11 cellular contexts compared by ENCODE assay signal in genomic region chr1:201542166-201543045, GRCh38. TPM values are rescaled to one million over a fixed set of nuclear protein-coding genes. Genes with fewer than 3 reads are reported as not detected.
DNase-seq lines count a peak whose midpoint lies in the region; ATAC-seq, FAIRE-seq and TF ChIP-seq lines count a peak whose summit lies in the region.
"Had no signal": no experiment of that assay in that cellular context is flagged by ENCODE, and none has a peak within 500 bp of the region (broad histone marks: within the 10 kb centered on the region; RNA-seq: fewer than 3 reads in every experiment).

No MANE protein-coding gene starts in this region.

- H3F3A ChIP-seq in PC-3 (ENCODE audit: low read length, unreplicated experiment): no peaks in the 10 kb centered on the region

- H3K79me2 ChIP-seq in ACC112 (ENCODE audit: control insufficient read depth, insufficient read depth, low read length, unreplicated experiment): peaks cover 84% of the 10 kb centered on the region
- no peaks in the 10 kb centered on the region for H3K79me2 ChIP-seq in PC-3 (ENCODE audit: low read length)
- peaks cover 69% of the 10 kb centered on the region for H3K79me2 ChIP-seq in fibroblast of lung (ENCODE audit: control insufficient read depth, insufficient read depth, low read length)
- peaks cover 80% of the 10 kb centered on the region for H3K79me2 ChIP-seq in osteoblast (ENCODE audit: insufficient read depth, low read length)

- H3K27ac ChIP-seq in ACC112 (ENCODE audit: low read depth, low read length): peak overlapping the region; percentile 95
- H3K27ac ChIP-seq in PC-3 (ENCODE audit: low read length): peak overlapping the region; percentile 25; the same call in 1 of the 2 replicates
- H3K27ac ChIP-seq in fibroblast of lung (ENCODE audit: insufficient read depth, low read length): peak overlapping the region; percentile 65
- H3K27ac ChIP-seq in osteoblast (ENCODE audit: low read depth, low read length): peak overlapping the region; percentile 91
- no peak overlapping the region for H3K27ac ChIP-seq in kidney (ENCODE audit: low read depth in 2 of 2, low read length in 2 of 2)

- H2AFZ ChIP-seq in ACC112 (ENCODE audit: low read length, unreplicated experiment): peak overlapping the region; percentile 20
- no peak overlapping the region for H2AFZ ChIP-seq in PC-3 (ENCODE audit: low read length)
- H2AFZ ChIP-seq in fibroblast of lung (ENCODE audit: low read length): no peak overlapping the region
- no peak overlapping the region for H2AFZ ChIP-seq in osteoblast (ENCODE audit: low read length)

- no peak overlapping the region for H3K9ac ChIP-seq in PC-3 (ENCODE audit: low read length)
- no peak overlapping the region for H3K9ac ChIP-seq in fibroblast of lung (ENCODE audit: insufficient read depth, low read length)
- no peak overlapping the region for H3K9ac ChIP-seq in kidney (ENCODE audit: low read length in 2 of 2)

- POLR2A ChIA-PET in PC-3 (lab: Charles Lee; ENCODE audit: unreplicated experiment): no interaction called here

- H4K20me1 ChIP-seq in PC-3 (ENCODE audit: low read length): no peaks in the 10 kb centered on the region
- H4K20me1 ChIP-seq in fibroblast of lung (ENCODE audit: control insufficient read depth, extremely low read depth, insufficient read depth, low read length): no peaks in the 10 kb centered on the region
- H4K20me1 ChIP-seq in osteoblast (ENCODE audit: insufficient read depth, low read length): peaks cover 16% of the 10 kb centered on the region

- DNase-seq in PC-3 (peak; percentile 22), fibroblast of lung (ENCODE audit: low read depth in 2 of 2) (peak; percentile 75 to 82), osteoblast (ENCODE audit: insufficient read length, low spot score, missing footprints) (peak; percentile 91), kidney (no peak), mucosa of descending colon (no peak), ureter (ENCODE audit: low spot score) (no peak)
- DNase-seq in activated CD4-positive, alpha-beta T cell treated with anti-CD3 and anti-CD28 coated beads, Interleukin-2, amount 50 U/mL, for 48 hours: no peak
- DNase-seq: activated naive CD4-positive, alpha-beta T cell had no signal

- no peaks in the 10 kb centered on the region for H3K36me3 ChIP-seq in ACC112 (ENCODE audit: insufficient read depth, low read length)
- H3K36me3 ChIP-seq in PC-3 (ENCODE audit: low read depth, low read length): no peaks in the 10 kb centered on the region
- H3K36me3 ChIP-seq in fibroblast of lung (ENCODE audit: control insufficient read depth, insufficient read depth, low read length): no peaks in the 10 kb centered on the region
- no peaks in the 10 kb centered on the region for H3K36me3 ChIP-seq in osteoblast (ENCODE audit: insufficient read depth, low read length)
- H3K36me3 ChIP-seq in kidney (ENCODE audit: control insufficient read depth in 1 of 2, insufficient read depth in 2 of 2, low read length in 2 of 2): no peaks in the 10 kb centered on the region
- H3K36me3 ChIP-seq in mucosa of descending colon (ENCODE audit: low read depth): no peaks in the 10 kb centered on the region

- ATAC-seq in PC-3 (peak; percentile 12; the same call in 1 of the 2 replicates), mucosa of descending colon (no peak)
- ATAC-seq: GM12878 had no signal

- no peaks in the 10 kb centered on the region for H3K9me3 ChIP-seq in PC-3 (ENCODE audit: low read length)
- no peaks in the 10 kb centered on the region for H3K9me3 ChIP-seq in fibroblast of lung (ENCODE audit: control insufficient read depth, insufficient read depth, low read depth, low read length)
- no peaks in the 10 kb centered on the region for H3K9me3 ChIP-seq in osteoblast (ENCODE audit: low read depth, low read length)
- no peaks in the 10 kb centered on the region for H3K9me3 ChIP-seq in kidney (ENCODE audit: control insufficient read depth in 1 of 2, low read length in 2 of 2)
- H3K9me3 ChIP-seq in mucosa of descending colon: no peaks in the 10 kb centered on the region

- no peak for FAIRE-seq in kidney (lab: Jason Lieb, UNC)
- FAIRE-seq: endometrium, GM12878 had no signal

- H3K9me2 ChIP-seq in PC-3 (replicated peaks; ENCODE audit: low read length): no peaks in the 10 kb centered on the region

- H3K4me2 ChIP-seq in PC-3 (ENCODE audit: low read length) (no peak overlapping the region), fibroblast of lung (ENCODE audit: extremely low read depth, insufficient read depth, low read length) (no peak overlapping the region), osteoblast (ENCODE audit: insufficient read depth, low read length) (peak overlapping the region; percentile 83)

- peak overlapping the region; percentile 92 for H3K4me3 ChIP-seq in ACC112 (ENCODE audit: low read depth, low read length)
- H3K4me3 ChIP-seq in PC-3 (ENCODE audit: low read length): no peak overlapping the region
- H3K4me3 ChIP-seq in fibroblast of lung (replicated peaks in 1 of 4; ENCODE audit: control extremely low read depth in 1 of 4, insufficient read depth in 1 of 4, low read depth in 3 of 4, low read length in 4 of 4): peak overlapping the region in 2 of 4 experiments; percentile 1 to 18
- H3K4me3 ChIP-seq in osteoblast (ENCODE audit: insufficient read depth, low read length): peak overlapping the region; percentile 41
- no peak overlapping the region for H3K4me3 ChIP-seq in kidney (ENCODE audit: low read length in 2 of 2)
- H3K4me3 ChIP-seq in mucosa of descending colon: no peak overlapping the region
- H3K4me3 ChIP-seq: GM12878 had no signal

- peaks cover 54% of the 10 kb centered on the region for H3K4me1 ChIP-seq in ACC112 (ENCODE audit: control insufficient read depth, insufficient read depth, low read length, unreplicated experiment)
- H3K4me1 ChIP-seq in PC-3 (ENCODE audit: insufficient read depth, low read length): peaks cover 8% of the 10 kb centered on the region
- H3K4me1 ChIP-seq in fibroblast of lung (ENCODE audit: control insufficient read depth, extremely low read depth, insufficient read depth, low read length): peaks cover 14% of the 10 kb centered on the region
- H3K4me1 ChIP-seq in osteoblast (ENCODE audit: insufficient read depth, low read length): peaks cover 56% of the 10 kb centered on the region
- H3K4me1 ChIP-seq in kidney (ENCODE audit: control insufficient read depth in 1 of 2, insufficient read depth in 1 of 2, low read depth in 1 of 2, low read length in 2 of 2): peaks cover 0 to 6% of the 10 kb centered on the region in 2 donors
- H3K4me1 ChIP-seq in mucosa of descending colon (ENCODE audit: low read depth): peaks cover 16% of the 10 kb centered on the region

- CTCF ChIA-PET in PC-3 (lab: Charles Lee): no interaction called here

- no peaks in the 10 kb centered on the region for H3K27me3 ChIP-seq in ACC112 (ENCODE audit: insufficient read depth, low read length)
- H3K27me3 ChIP-seq in PC-3 (ENCODE audit: low read length): no peaks in the 10 kb centered on the region
- H3K27me3 ChIP-seq in fibroblast of lung (ENCODE audit: control insufficient read depth, insufficient read depth, low read length): no peaks in the 10 kb centered on the region
- no peaks in the 10 kb centered on the region for H3K27me3 ChIP-seq in osteoblast (ENCODE audit: insufficient read depth, low read length)

- TF ChIP-seq CTCF in PC-3 (conservative IDR thresholded peaks at IDR 0.05; ENCODE audit: low read depth, low read length) (no peak), fibroblast of lung (conservative IDR thresholded peaks at IDR 0.05 in 1 of 2, IDR thresholded peaks at IDR 0.05 in 1 of 2; ENCODE audit: low read depth in 1 of 2, low read length in 2 of 2) (no peak), osteoblast (IDR thresholded peaks at IDR 0.05; ENCODE audit: extremely low read depth, low read depth, low read length) (no peak), kidney (IDR thresholded peaks at IDR 0.05; ENCODE audit: borderline replicate concordance, extremely low read depth, insufficient read depth) (no peak), mucosa of descending colon (IDR thresholded peaks at IDR 0.05) (no peak)

- intact Hi-C loops in PC-3 (cut with micrococcal nuclease) (no loop called here), kidney (cut with DNase I) (no loop called here), mucosa of descending colon (cut with DNase I, micrococcal nuclease) (no loop called here)

- no TSS peak for BruUV-seq in PC-3 (replicated peaks; lab: Mats Ljungman, UMichigan)

RNA-seq across cellular contexts. Expression of gene NAV1, which starts 3.5 kb away (rescaled TPM):
- total RNA-seq in PC-3 (2014; rRNA removed) (2.6 and 6.5 TPM in 2 replicates), fibroblast of lung (7.2 and 19.8 TPM in 2 replicates), osteoblast (47.0 and 47.1 TPM in 2 replicates), kidney (23.0 TPM), mucosa of descending colon (10 to 100 TPM; 13.7 to 64.3 (median 16.7) TPM), ureter (49.3 TPM)
- polyA plus RNA-seq in fibroblast of lung (64.0 and 66.5 TPM in 2 replicates), kidney (ENCODE audit: insufficient read depth, low read depth, low replicate concordance) (1.7 TPM)
- 65.3 and 96.6 TPM in 2 replicates for polyA plus RNA-seq in fibroblast of lung (2012)
- polyA minus RNA-seq in fibroblast of lung (ENCODE audit: low replicate concordance): 355 and 377 TPM in 2 replicates

RNA-seq across cellular contexts. Expression of gene CSRP1, which starts 35.5 kb away (rescaled TPM):
- total RNA-seq in PC-3 (2014; rRNA removed) (147 and 189 TPM in 2 replicates), fibroblast of lung (158 and 195 TPM in 2 replicates), osteoblast (389 and 480 TPM in 2 replicates), kidney (236 TPM), mucosa of descending colon (1,000 to 10,000 TPM in 1 of 3 donors, 100 to 1,000 TPM in 2; 150 to 1,587 (median 214) TPM), ureter (545 TPM)
- polyA plus RNA-seq in fibroblast of lung (438 and 1,081 TPM in 2 replicates), kidney (ENCODE audit: insufficient read depth, low read depth, low replicate concordance) (211 TPM)
- 450 and 1,109 TPM in 2 replicates for polyA plus RNA-seq in fibroblast of lung (2012)
- 886 and 2,174 TPM in 2 replicates for polyA minus RNA-seq in fibroblast of lung (ENCODE audit: low replicate concordance)

Comparison
In these comparisons a context has a peak if more than half of its experiments do, and no peak if none do; other contexts are left out.
1. H3K27ac ChIP-seq: peak in ACC112 (single experiment), PC-3 (single experiment), fibroblast of lung (single experiment) and osteoblast (single experiment); none in kidney (0 of 2).
2. H3K4me3 ChIP-seq: peak in ACC112 (single experiment) and osteoblast (single experiment); none in PC-3 (single experiment), kidney (0 of 2) and mucosa of descending colon (single experiment).
3. DNase-seq: peak in PC-3 (single experiment), fibroblast of lung (2 of 2) and osteoblast (single experiment); none in kidney (single experiment), mucosa of descending colon (0 of 3), ureter (single experiment) and activated CD4-positive, alpha-beta T cell treated with anti-CD3 and anti-CD28 coated beads, Interleukin-2, amount 50 U/mL, for 48 hours (0 of 2).